21 cellular contexts compared by ENCODE assay signal in the genomic region with DNA sequence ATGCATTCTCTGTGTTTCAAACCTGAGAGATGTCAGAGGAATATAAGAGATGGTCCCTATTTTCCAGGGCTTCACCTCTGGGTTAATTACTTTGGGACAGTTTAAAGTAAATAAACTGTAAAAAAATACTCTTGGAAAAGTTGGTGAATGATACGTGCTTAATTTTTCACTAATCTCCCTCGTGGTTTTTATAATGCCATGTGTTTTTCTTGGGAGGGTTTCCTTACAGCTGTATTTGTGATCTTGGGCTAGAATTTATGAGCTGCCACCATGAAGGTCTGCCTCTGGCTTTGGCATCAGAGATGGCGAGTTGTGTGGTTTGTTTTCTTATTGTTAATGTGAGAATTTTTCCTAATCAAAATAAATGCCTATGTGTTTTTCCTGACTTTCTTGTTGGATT.
DNase-seq lines count a peak whose midpoint lies in the region; ATAC-seq, FAIRE-seq and TF ChIP-seq lines count a peak whose summit lies in the region.
"Had no signal": no experiment of that assay in that cellular context is flagged by ENCODE, and none has a peak within 500 bp of the region (broad histone marks: within the 10 kb centered on the region; RNA-seq: fewer than 3 reads in every experiment).

No MANE protein-coding gene starts in this region.

- no peak for TF ChIP-seq POLR2A in GM12891 (IDR thresholded peaks at IDR 0.05; ENCODE audit: low read depth, low read length)

- DNase-seq in H4 (ENCODE audit: low spot score) (peak; percentile 33), astrocyte of the hippocampus (ENCODE audit: low read depth, low spot score) (peak; percentile 17), left kidney (ENCODE audit: low read depth, low spot score) (peak; percentile 55), Right ventricle myocardium superior (no peak), GM12891 (ENCODE audit: insufficient read length, low spot score) (no peak)
- DNase-seq: 8988T; ACHN; BE2C; C1 segment of cervical spinal cord; Calu3; CD4-positive, alpha-beta memory T cell; CD4-positive, CD25-positive, alpha-beta regulatory T cell; CD8-positive, alpha-beta memory T cell; COR-L47; DMS79 treated with DMSO at 0.1 percent for 48 hours; GF-D8 had no signal

- FAIRE-seq in GM12891 (lab: Jason Lieb, UNC) = no peak
- FAIRE-seq: A204.1, D721Med, G401.6, GM19239 had no signal

- intact Hi-C loops in Right ventricle myocardium superior (cut with DNase I) = no loop called here

- ATAC-seq in Right ventricle myocardium superior (ENCODE audit: poor library complexity) (no peak), HG03354 (IDR thresholded peaks at IDR 0.05; ENCODE audit: poor library complexity, severe bottlenecking, unreplicated experiment) (no peak)

TF ChIP-seq in GM12891, 5 proteins besides CTCF, POLR2A, EP300 and RAD21:
- TF ChIP-seq SPI1 (IDR thresholded peaks at IDR 0.05; ENCODE audit: low read depth, low read length) (no peak), POU2F2 (IDR thresholded peaks at IDR 0.05; ENCODE audit: low read depth, low read length) (no peak), TAF1 (IDR thresholded peaks at IDR 0.05; ENCODE audit: low read depth, low read length) (no peak), PAX5 (IDR thresholded peaks at IDR 0.05; ENCODE audit: insufficient read depth, low read length, severe bottlenecking) (no peak), POLR2AphosphoS5 (IDR thresholded peaks at IDR 0.05; ENCODE audit: low read depth, low read length) (no peak)

Comparison
In these comparisons a context has a peak if more than half of its experiments do, and no peak if none do; other contexts are left out.
1. DNase-seq: peak in H4 (single experiment), astrocyte of the hippocampus (single experiment) and left kidney (single experiment); none in Right ventricle myocardium superior (single experiment) and GM12891 (single experiment).